Comparison of ENCODE assay signal across 9 cellular contexts in genomic region chr9:115034801-115035200, GRCh38.
DNase-seq lines count a peak whose midpoint lies in the region; ATAC-seq and TF ChIP-seq lines count a peak whose summit lies in the region.
"Had no signal": no experiment of that assay in that cellular context is flagged by ENCODE, and none has a peak within 500 bp of the region (broad histone marks: within the 10 kb centered on the region; RNA-seq: fewer than 3 reads in every experiment).

No MANE protein-coding gene starts in this region.

- H3K27ac Mint-ChIP-seq in stimulated activated naive CD8-positive, alpha-beta T cell treated with anti-CD3 and anti-CD28 coated beads, Interleukin-15, Interleukin-2, amounts not matched to agents 100 ng/mL and 50 ng/mL, for 24 hours: peak overlapping the region; percentile 39

- TF ChIP-seq POLR2A in suprapubic skin (IDR thresholded peaks at IDR 0.05): no peak

- H3K4me1 ChIP-seq in aorta (ENCODE audit: control insufficient read depth in 1 of 2, insufficient read depth in 2 of 2, low read length in 2 of 2): peaks cover 4 to 8% of the 10 kb centered on the region in 2 donors
- H3K4me1 ChIP-seq in suprapubic skin: peaks cover 16% of the 10 kb centered on the region
- no peaks in the 10 kb centered on the region for H3K4me1 ChIP-seq in effector memory CD4-positive, alpha-beta T cell (ENCODE audit: control insufficient read depth, insufficient read depth, low read length, poor library complexity, severe bottlenecking)

- peaks cover 0 to 10% of the 10 kb centered on the region in 2 donors for H3K36me3 ChIP-seq in aorta (ENCODE audit: control insufficient read depth in 1 of 2, insufficient read depth in 2 of 2, low read length in 1 of 2)
- no peaks in the 10 kb centered on the region for H3K36me3 ChIP-seq in suprapubic skin
- no peaks in the 10 kb centered on the region for H3K36me3 ChIP-seq in effector memory CD4-positive, alpha-beta T cell (ENCODE audit: control insufficient read depth, insufficient read depth, low read length)
- H3K36me3 ChIP-seq: gastrocnemius medialis had no signal

- ATAC-seq in stimulated activated naive CD8-positive, alpha-beta T cell treated with anti-CD3 and anti-CD28 coated beads, Interleukin-15, Interleukin-2, amounts not matched to agents 100 U/mL and 50 U/mL, for 24 hours: no peak
- peak; percentile 74 for ATAC-seq in aorta (ENCODE audit: low FRiP score)
- ATAC-seq: gastrocnemius medialis had no signal

- H3K27ac ChIP-seq in aorta (ENCODE audit: low read depth in 1 of 2, low read length in 2 of 2): peak overlapping the region; percentile 42 to 96
- no peak overlapping the region for H3K27ac ChIP-seq in suprapubic skin
- H3K27ac ChIP-seq in effector memory CD4-positive, alpha-beta T cell (ENCODE audit: insufficient read depth, low read length, poor library complexity, severe bottlenecking): no peak overlapping the region
- H3K27ac ChIP-seq: gastrocnemius medialis had no signal

- H3K9me3 ChIP-seq in aorta (ENCODE audit: control insufficient read depth, low read length) (no peaks in the 10 kb centered on the region), suprapubic skin (no peaks in the 10 kb centered on the region)
- no peaks in the 10 kb centered on the region for H3K9me3 ChIP-seq in effector memory CD4-positive, alpha-beta T cell (ENCODE audit: control insufficient read depth, low read length)
- H3K9me3 ChIP-seq: gastrocnemius medialis had no signal

- WGBS in aorta, 2 donors: 3 to 9% methylated on average over 1 of the region's 1 CpG
- 57% methylated on average over 1 of the region's 1 CpG for WGBS in suprapubic skin

- peaks cover 45% of the 10 kb centered on the region for H3K4me1 Mint-ChIP-seq in stimulated activated naive CD8-positive, alpha-beta T cell treated with anti-CD3 and anti-CD28 coated beads, Interleukin-15, Interleukin-2, amounts not matched to agents 100 ng/mL and 50 ng/mL, for 24 hours (ENCODE audit: low read depth)

- H3K9me3 Mint-ChIP-seq in stimulated activated naive CD8-positive, alpha-beta T cell treated with anti-CD3 and anti-CD28 coated beads, Interleukin-15, Interleukin-2, amounts not matched to agents 100 ng/mL and 50 ng/mL, for 24 hours: no peaks in the 10 kb centered on the region

- no peak for TF ChIP-seq EP300 in suprapubic skin (IDR thresholded peaks at IDR 0.05)

- no peak overlapping the region for H3K4me3 ChIP-seq in astrocyte of the spinal cord (ENCODE audit: low read depth, low read length)
- H3K4me3 ChIP-seq in aorta (ENCODE audit: low read length in 2 of 2): no peak overlapping the region
- no peak overlapping the region for H3K4me3 ChIP-seq in suprapubic skin
- no peak overlapping the region for H3K4me3 ChIP-seq in effector memory CD4-positive, alpha-beta T cell (ENCODE audit: insufficient read depth, low read depth, low read length, poor library complexity, severe bottlenecking)
- H3K4me3 ChIP-seq: gastrocnemius medialis had no signal

- no peaks in the 10 kb centered on the region for H3K27me3 ChIP-seq in aorta (ENCODE audit: control insufficient read depth in 1 of 2, insufficient read depth in 2 of 2, low read length in 1 of 2)
- H3K27me3 ChIP-seq in suprapubic skin: no peaks in the 10 kb centered on the region
- H3K27me3 ChIP-seq in effector memory CD4-positive, alpha-beta T cell (replicated peaks; ENCODE audit: control insufficient read depth, insufficient read depth, low read length, poor library complexity, severe bottlenecking): no peaks in the 10 kb centered on the region
- H3K27me3 ChIP-seq: gastrocnemius medialis had no signal

- TF ChIP-seq CTCF in astrocyte of the spinal cord (IDR thresholded peaks at IDR 0.05; ENCODE audit: low read depth, low read length): no peak
- no peak for TF ChIP-seq CTCF in suprapubic skin (IDR thresholded peaks at IDR 0.05)

- peaks cover 16% of the 10 kb centered on the region for H3K27me3 Mint-ChIP-seq in stimulated activated naive CD8-positive, alpha-beta T cell treated with anti-CD3 and anti-CD28 coated beads, Interleukin-15, Interleukin-2, amounts not matched to agents 100 ng/mL and 50 ng/mL, for 24 hours

- no peak for DNase-seq in stimulated activated naive CD8-positive, alpha-beta T cell treated with anti-CD3 and anti-CD28 coated beads, Interleukin-15, Interleukin-2, amounts not matched to agents 100 U/mL and 50 U/mL, for 24 hours
- peak; percentile 89 for DNase-seq in astrocyte of the spinal cord (ENCODE audit: low read depth, low spot score)
- peak; percentile 76 for DNase-seq in kidney tubule cell (ENCODE audit: low spot score)
- DNase-seq in aorta: no peak
- no peak for DNase-seq in suprapubic skin (ENCODE audit: low spot score in 2 of 2)
- DNase-seq in effector memory CD4-positive, alpha-beta T cell: no peak
- no peak for DNase-seq in SW 1271 (lab: John Stamatoyannopoulos, UW)
- DNase-seq: gastrocnemius medialis had no signal

- intact Hi-C loops in aorta (cut with DNase I): loop anchor here in 1 of 2 donors (5.0 kb wide), 1 partner anchor 122 kb away; no protein-coding TSS in a partner anchor

- H3K36me3 Mint-ChIP-seq in stimulated activated naive CD8-positive, alpha-beta T cell treated with anti-CD3 and anti-CD28 coated beads, Interleukin-15, Interleukin-2, amounts not matched to agents 100 ng/mL and 50 ng/mL, for 24 hours (ENCODE audit: low read depth): no peaks in the 10 kb centered on the region

- H3K4me3 Mint-ChIP-seq in stimulated activated naive CD8-positive, alpha-beta T cell treated with anti-CD3 and anti-CD28 coated beads, Interleukin-15, Interleukin-2, amounts not matched to agents 100 ng/mL and 50 ng/mL, for 24 hours: no peak overlapping the region

- in situ Hi-C loops in astrocyte of the spinal cord (cut with HindIII; ENCODE audit: low sequenced_read_pairs): no loop called here

Comparison
In these comparisons a context has a peak if more than half of its experiments do, and no peak if none do; other contexts are left out.
1. DNase-seq: peak in astrocyte of the spinal cord (single experiment) and kidney tubule cell (single experiment); none in stimulated activated naive CD8-positive, alpha-beta T cell treated with anti-CD3 and anti-CD28 coated beads, Interleukin-15, Interleukin-2, amounts not matched to agents 100 U/mL and 50 U/mL, for 24 hours (single experiment), aorta (0 of 2), suprapubic skin (0 of 2), effector memory CD4-positive, alpha-beta T cell (0 of 3) and SW 1271 (0 of 2).
2. H3K27ac ChIP-seq: peak in aorta (2 of 2); none in suprapubic skin (single experiment) and effector memory CD4-positive, alpha-beta T cell (single experiment).